In the genomic region with DNA sequence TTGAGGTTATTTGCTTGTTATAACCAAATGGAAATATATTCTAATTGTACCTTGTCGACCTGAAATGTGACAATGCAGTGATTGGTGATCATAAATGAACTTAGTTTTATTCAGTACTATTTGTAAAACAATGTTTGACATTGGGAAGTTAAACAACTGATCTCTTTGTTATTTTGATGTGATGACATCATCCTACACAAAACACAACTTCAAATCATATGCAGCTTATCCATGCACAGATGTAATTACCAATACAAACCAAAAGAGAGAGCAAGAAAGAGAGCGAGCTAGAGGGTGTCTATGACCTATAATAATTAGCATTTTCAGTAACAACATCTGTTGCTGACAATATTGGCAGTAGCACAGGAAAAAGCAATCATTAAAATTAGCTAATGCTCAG, we compare ENCODE assay signal across 26 cellular contexts.
"Had no signal": no experiment of that assay in that cellular context is flagged by ENCODE, and none has a peak within 500 bp of the region (broad histone marks: within the 10 kb centered on the region; RNA-seq: fewer than 3 reads in every experiment).

No MANE protein-coding gene starts in this region.

- H3K27ac Mint-ChIP-seq: activated B cell treated with CpG ODN at 0.5 μM for 24 hours; activated naive CD4-positive, alpha-beta T cell treated with anti-CD3 and anti-CD28 coated beads for 36 hours; activated naive CD8-positive, alpha-beta T cell treated with anti-CD3 and anti-CD28 coated beads for 36 hours; activated T-cell treated with anti-CD3 and anti-CD28 coated beads, Interleukin-2, amount 50 U/mL, for 72 hours; T-helper 2 cell treated with Interferon-gamma antibody and Interleukin-4, amounts not matched to agents 5 μg/mL and 100 μg/mL, for 36 hours had no signal

- H3K4me3 Mint-ChIP-seq: activated B cell treated with CpG ODN at 0.5 μM for 24 hours; activated naive CD4-positive, alpha-beta T cell treated with anti-CD3 and anti-CD28 coated beads for 36 hours; activated naive CD8-positive, alpha-beta T cell treated with anti-CD3 and anti-CD28 coated beads for 36 hours; activated T-cell treated with anti-CD3 and anti-CD28 coated beads, Interleukin-2, amount 50 U/mL, for 72 hours; natural killer cell treated with Interleukin-12 subunit alpha and Interleukin-12 subunit beta and Interleukin-15 and Interleukin-18, amount 100 ng/mL, for 72 hours; T-helper 2 cell treated with Interferon-gamma antibody and Interleukin-4, amounts not matched to agents 5 μg/mL and 100 μg/mL, for 36 hours had no signal

- H3K4me1 ChIP-seq: gastrocnemius medialis had no signal

- H3K9me3 ChIP-seq: gastrocnemius medialis, mucosa of descending colon, thoracic aorta had no signal

- H3K27ac ChIP-seq: dorsolateral prefrontal cortex, gastrocnemius medialis, skin epidermis, thoracic aorta had no signal

- FAIRE-seq: bronchial epithelial cell, colon, keratinocyte, urothelium cell line had no signal

- H3K36me3 ChIP-seq: gastrocnemius medialis, thoracic aorta had no signal

- H3K4me3 ChIP-seq: dorsolateral prefrontal cortex, gastrocnemius medialis, mucosa of descending colon, skin epidermis, thoracic aorta had no signal

- H3K9me3 Mint-ChIP-seq: activated B cell treated with CpG ODN at 0.5 μM for 24 hours; activated naive CD4-positive, alpha-beta T cell treated with anti-CD3 and anti-CD28 coated beads for 36 hours had no signal

- DNase-seq: activated B cell treated with CpG ODN at 0.5 μM for 24 hours; activated CD4-positive, alpha-beta T cell treated with anti-CD3 and anti-CD28 coated beads, Interleukin-2, amount 50 U/mL, for 1 hour; activated naive CD4-positive, alpha-beta T cell treated with anti-CD3 and anti-CD28 coated beads for 36 hours; activated naive CD8-positive, alpha-beta T cell treated with anti-CD3 and anti-CD28 coated beads for 36 hours; activated T-cell treated with anti-CD3 and anti-CD28 coated beads for 4 hours; activated T-cell treated with anti-CD3 and anti-CD28 coated beads, Interleukin-2, amount 50 U/mL, for 72 hours; dorsolateral prefrontal cortex; effector memory CD4-positive, alpha-beta T cell; erythroblast; gastrocnemius medialis; glutamatergic neuron; left cardiac atrium; left ventricle myocardium superior; mucosa of descending colon; stimulated activated CD4-positive, alpha-beta T cell treated with anti-CD3 and anti-CD28 coated beads, Interleukin-12 subunit alpha, Interleukin-12 subunit beta, amount 100 ng/mL, for 4 hours; stimulated activated CD4-positive, alpha-beta T cell treated with anti-CD3 and anti-CD28 coated beads, Interleukin-4, amount 100 ng/mL, for 1 hour; stimulated activated naive CD8-positive, alpha-beta T cell treated with anti-CD3 and anti-CD28 coated beads, Interleukin-15, Interleukin-2, amounts not matched to agents 100 U/mL and 50 U/mL, for 24 hours; trophoblast cell had no signal

- H3K27me3 Mint-ChIP-seq: activated B cell treated with CpG ODN at 0.5 μM for 24 hours; activated naive CD8-positive, alpha-beta T cell treated with anti-CD3 and anti-CD28 coated beads for 36 hours; natural killer cell treated with Interleukin-12 subunit alpha and Interleukin-12 subunit beta and Interleukin-15 and Interleukin-18, amount 100 ng/mL, for 72 hours had no signal

- H3K27me3 ChIP-seq: dorsolateral prefrontal cortex, gastrocnemius medialis had no signal
